In the genomic region with DNA sequence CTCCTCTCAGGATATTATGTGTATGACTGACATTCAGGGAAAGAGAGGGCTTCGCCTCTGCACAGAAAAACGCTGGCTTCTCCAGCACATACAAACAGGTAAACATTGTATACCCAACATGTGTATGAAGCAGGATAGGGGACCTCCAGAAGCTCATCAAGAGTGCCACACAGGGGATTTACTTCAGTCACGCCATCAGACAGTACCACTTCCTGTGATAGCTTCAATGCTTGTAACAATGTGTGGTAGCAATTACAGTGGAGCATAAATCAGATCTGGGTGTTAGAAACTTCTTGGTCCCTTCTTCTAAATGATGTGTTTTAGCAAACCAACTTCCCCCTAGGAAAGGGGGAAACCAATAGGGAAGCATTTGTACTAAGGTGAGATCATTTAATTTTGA, we compare ENCODE assay signal across 18 cellular contexts.
DNase-seq lines count a peak whose midpoint lies in the region; ATAC-seq and TF ChIP-seq lines count a peak whose summit lies in the region.
"Had no signal": no experiment of that assay in that cellular context is flagged by ENCODE, and none has a peak within 500 bp of the region (broad histone marks: within the 10 kb centered on the region; RNA-seq: fewer than 3 reads in every experiment).

No MANE protein-coding gene starts in this region.

- H3K4me1 Mint-ChIP-seq in CD4-positive, alpha-beta T cell (ENCODE audit: low read depth), result peaks cover 23% of the 10 kb centered on the region
- peaks cover 23% of the 10 kb centered on the region for H3K4me1 Mint-ChIP-seq in activated naive CD8-positive, alpha-beta T cell treated with anti-CD3 and anti-CD28 coated beads, Interleukin-2, amount 50 U/mL, for 24 hours

- H3K9me3 ChIP-seq in CD4-positive, alpha-beta T cell (ENCODE audit: control insufficient read depth, low read length), result no peaks in the 10 kb centered on the region
- H3K9me3 ChIP-seq in right lobe of liver, result no peaks in the 10 kb centered on the region
- H3K9me3 ChIP-seq: gastrocnemius medialis, upper lobe of left lung had no signal

- H3K9me3 Mint-ChIP-seq in CD4-positive, alpha-beta T cell, result no peaks in the 10 kb centered on the region
- H3K9me3 Mint-ChIP-seq in activated naive CD8-positive, alpha-beta T cell treated with anti-CD3 and anti-CD28 coated beads, Interleukin-2, amount 50 U/mL, for 24 hours, result no peaks in the 10 kb centered on the region

- DNase-seq in CD4-positive, alpha-beta T cell, result no peak
- no peak for DNase-seq in activated naive CD8-positive, alpha-beta T cell treated with anti-CD3 and anti-CD28 coated beads, Interleukin-2, amount 50 U/mL, for 24 hours
- DNase-seq in right lobe of liver, result no peak
- DNase-seq in COLO668 (lab: John Stamatoyannopoulos, UW; ENCODE audit: unreplicated experiment), result no peak
- DNase-seq in stimulated activated CD4-positive, alpha-beta T cell treated with anti-CD3 and anti-CD28 coated beads, Interleukin-4, amount 100 ng/mL, for 1 hour, result no peak
- no peak for DNase-seq in NCI-H1417 treated with DMSO at 0.1 percent for 48 hours (lab: John Stamatoyannopoulos, UW)
- DNase-seq: activated CD4-positive, alpha-beta T cell treated with anti-CD3 and anti-CD28 coated beads for 4 hours; activated effector memory CD4-positive, alpha-beta T cell treated with Interleukin-2 at 50 U/mL for 16 hours; gastrocnemius medialis; HCEC 1CT; NCI-H1436; NCI-H345; stimulated activated CD4-positive, alpha-beta T cell treated with anti-CD3 and anti-CD28 coated beads, Interleukin-1b, Interleukin-23, amount 100 ng/mL, for 48 hours; SW 1271; upper lobe of left lung had no signal

- no peak overlapping the region for H3K27ac ChIP-seq in CD4-positive, alpha-beta T cell (ENCODE audit: low read depth, low read length)
- H3K27ac ChIP-seq in right lobe of liver, result no peak overlapping the region
- H3K27ac ChIP-seq: gastrocnemius medialis, upper lobe of left lung had no signal

- TF ChIP-seq POLR2A in right lobe of liver (IDR thresholded peaks at IDR 0.05), result no peak

- WGBS in right lobe of liver (ENCODE audit: insufficient coverage, low coverage, low lambda C conversion rate, missing lambda C conversion rate), result 82% methylated on average over 3 of the region's 3 CpGs

- no peaks in the 10 kb centered on the region for H3K36me3 ChIP-seq in right lobe of liver
- H3K36me3 ChIP-seq: gastrocnemius medialis, upper lobe of left lung had no signal

- POLR2A ChIA-PET in CD4-positive, alpha-beta T cell (lab: Charles Lee), result interaction anchor here (0.9 kb wide), 1 partner anchor 253 kb away, joined by 3 read pairs; no protein-coding TSS in a partner anchor

- H3K27me3 Mint-ChIP-seq in CD4-positive, alpha-beta T cell, result no peaks in the 10 kb centered on the region
- H3K27me3 Mint-ChIP-seq in activated naive CD8-positive, alpha-beta T cell treated with anti-CD3 and anti-CD28 coated beads, Interleukin-2, amount 50 U/mL, for 24 hours, result no peaks in the 10 kb centered on the region

- no peaks in the 10 kb centered on the region for H3K27me3 ChIP-seq in CD4-positive, alpha-beta T cell (ENCODE audit: control insufficient read depth, insufficient read depth, low read length)
- no peaks in the 10 kb centered on the region for H3K27me3 ChIP-seq in right lobe of liver
- H3K27me3 ChIP-seq: gastrocnemius medialis, upper lobe of left lung had no signal

- no peak overlapping the region for H3K27ac Mint-ChIP-seq in CD4-positive, alpha-beta T cell
- no peak overlapping the region for H3K27ac Mint-ChIP-seq in activated naive CD8-positive, alpha-beta T cell treated with anti-CD3 and anti-CD28 coated beads, Interleukin-2, amount 50 U/mL, for 24 hours

- peaks cover 0 to 16% (median 0%) of the 10 kb centered on the region in 4 donors for H3K4me1 ChIP-seq in right lobe of liver

- intact Hi-C loops in CD4-positive, alpha-beta T cell (cut with DNase I, micrococcal nuclease), result no loop called here
- intact Hi-C loops in right lobe of liver (cut with DNase I), result no loop called here

- H3K36me3 Mint-ChIP-seq in CD4-positive, alpha-beta T cell (ENCODE audit: low read depth), result no peaks in the 10 kb centered on the region
- H3K36me3 Mint-ChIP-seq in activated naive CD8-positive, alpha-beta T cell treated with anti-CD3 and anti-CD28 coated beads, Interleukin-2, amount 50 U/mL, for 24 hours (ENCODE audit: low read depth), result no peaks in the 10 kb centered on the region

- peak; percentile 34 for ATAC-seq in CD4-positive, alpha-beta T cell (ENCODE audit: poor library complexity)
- ATAC-seq in GM18868 (IDR thresholded peaks at IDR 0.05; ENCODE audit: unreplicated experiment) (peak; percentile 84), HG03135 (IDR thresholded peaks at IDR 0.05; ENCODE audit: unreplicated experiment) (peak; percentile 60), right lobe of liver (no peak)
- ATAC-seq in activated naive CD8-positive, alpha-beta T cell treated with anti-CD3 and anti-CD28 coated beads, Interleukin-2, amount 50 U/mL, for 24 hours, result peak; percentile 38
- ATAC-seq: gastrocnemius medialis, Panc1 had no signal

- no peak for TF ChIP-seq CTCF in CD4-positive, alpha-beta T cell (IDR thresholded peaks at IDR 0.05)
- no peak for TF ChIP-seq CTCF in right lobe of liver (IDR thresholded peaks at IDR 0.05)

- no peak overlapping the region for H3K4me3 Mint-ChIP-seq in CD4-positive, alpha-beta T cell
- no peak overlapping the region for H3K4me3 Mint-ChIP-seq in activated naive CD8-positive, alpha-beta T cell treated with anti-CD3 and anti-CD28 coated beads, Interleukin-2, amount 50 U/mL, for 24 hours

- H3K4me3 ChIP-seq in right lobe of liver, result no peak overlapping the region
- H3K4me3 ChIP-seq: gastrocnemius medialis, upper lobe of left lung had no signal

- CTCF ChIA-PET in CD4-positive, alpha-beta T cell (lab: Charles Lee), result no interaction called here

Comparison
In these comparisons a context has a peak if more than half of its experiments do, and no peak if none do; other contexts are left out.
1. ATAC-seq: peak in CD4-positive, alpha-beta T cell (single experiment), GM18868 (single experiment), HG03135 (single experiment) and activated naive CD8-positive, alpha-beta T cell treated with anti-CD3 and anti-CD28 coated beads, Interleukin-2, amount 50 U/mL, for 24 hours (single experiment); none in right lobe of liver (0 of 4).